In the genomic region with DNA sequence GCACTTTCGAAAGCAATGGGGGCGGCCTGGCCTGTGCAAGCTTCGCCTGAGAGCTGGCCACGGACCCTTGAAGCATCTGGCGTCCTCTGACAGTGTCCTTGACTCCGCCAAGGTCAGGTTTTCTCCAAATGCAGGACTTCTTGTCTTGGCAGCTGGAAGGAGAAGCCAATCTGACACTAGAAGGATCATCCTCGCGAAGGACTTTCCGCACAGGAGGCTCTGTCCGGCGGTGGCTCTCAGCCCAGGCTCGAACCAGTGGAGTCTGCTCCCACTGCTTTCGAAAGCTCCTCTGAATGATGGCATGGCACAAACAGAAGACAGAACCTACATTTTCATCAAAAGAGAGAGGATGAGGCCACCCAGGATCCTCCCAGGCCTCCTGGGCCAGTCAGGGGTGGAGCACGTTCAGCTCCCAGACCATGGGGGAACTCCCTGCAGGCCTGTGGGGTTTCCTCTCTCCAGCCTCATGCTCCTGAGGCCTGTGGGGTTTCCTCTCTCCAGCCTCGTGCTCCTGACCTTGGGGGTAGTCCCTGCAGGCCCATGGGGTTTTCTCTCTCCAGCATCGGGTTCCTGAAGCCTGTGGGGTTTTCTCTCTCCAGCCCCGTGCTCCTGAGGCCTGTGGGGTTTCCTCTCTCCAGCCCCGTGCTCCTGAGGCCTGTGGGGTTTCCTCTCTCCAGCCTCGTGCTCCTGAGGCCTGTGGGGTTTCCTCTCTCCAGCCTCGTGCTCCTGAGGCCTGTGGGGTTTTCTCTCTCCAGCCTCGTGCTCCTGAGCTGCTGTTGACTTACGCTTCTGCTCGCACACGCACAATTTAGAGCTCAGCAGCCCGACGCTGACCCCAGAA, we compare ENCODE assay signal across 24 cellular contexts.
"Had no signal": no experiment of that assay in that cellular context is flagged by ENCODE, and none has a peak within 500 bp of the region (broad histone marks: within the 10 kb centered on the region; RNA-seq: fewer than 3 reads in every experiment).

No MANE protein-coding gene starts in this region.

- H3K36me3 Mint-ChIP-seq: immature natural killer cell; naive thymus-derived CD8-positive, alpha-beta T cell; stimulated activated effector memory CD8-positive, alpha-beta T cell treated with anti-CD3 and anti-CD28 coated beads, Interleukin-12 subunit alpha, Interleukin-12 subunit beta, amount 100 ng/mL, for 72 hours; type B pancreatic cell had no signal

- H3K36me3 ChIP-seq: colonic mucosa, esophagus muscularis mucosa, lower lobe of right lung, prostate gland, right atrium auricular region, tibial artery had no signal

- H3K27me3 ChIP-seq: colonic mucosa, foreskin keratinocyte, right atrium auricular region, testis, tibial artery had no signal

- ATAC-seq: foreskin keratinocyte; left ventricle myocardium superior; lower lobe of right lung; naive thymus-derived CD8-positive, alpha-beta T cell; sciatic nerve; stimulated activated effector memory CD8-positive, alpha-beta T cell treated with anti-CD3 and anti-CD28 coated beads, Interleukin-12 subunit alpha, Interleukin-12 subunit beta, amount 100 ng/mL, for 72 hours; stimulated activated naive CD8-positive, alpha-beta T cell treated with anti-CD3 and anti-CD28 coated beads, Interleukin-15, Interleukin-2, amounts not matched to agents 100 U/mL and 50 U/mL, for 24 hours had no signal

- H3K4me1 Mint-ChIP-seq: immature natural killer cell; naive thymus-derived CD8-positive, alpha-beta T cell; stimulated activated effector memory CD8-positive, alpha-beta T cell treated with anti-CD3 and anti-CD28 coated beads, Interleukin-12 subunit alpha, Interleukin-12 subunit beta, amount 100 ng/mL, for 72 hours had no signal

- H3K4me3 Mint-ChIP-seq: immature natural killer cell; naive thymus-derived CD8-positive, alpha-beta T cell; stimulated activated effector memory CD8-positive, alpha-beta T cell treated with anti-CD3 and anti-CD28 coated beads, Interleukin-12 subunit alpha, Interleukin-12 subunit beta, amount 100 ng/mL, for 72 hours; type B pancreatic cell had no signal

- H3K4me3 ChIP-seq: colonic mucosa, esophagus muscularis mucosa, lower lobe of right lung, prostate gland, right atrium auricular region, smooth muscle cell, testis, tibial artery had no signal

- DNase-seq: colonic mucosa; dermis blood vessel endothelial cell; effector memory CD4-positive, alpha-beta T cell; foreskin keratinocyte; glutamatergic neuron; hypothalamus; immature natural killer cell; left ventricle myocardium superior; lower lobe of right lung; naive thymus-derived CD8-positive, alpha-beta T cell; stimulated activated CD4-positive, alpha-beta T cell treated with anti-CD3 and anti-CD28 coated beads, Interleukin-12 subunit alpha, Interleukin-12 subunit beta, amount 100 ng/mL, for 4 hours; stimulated activated CD4-positive, alpha-beta T cell treated with anti-CD3 and anti-CD28 coated beads, Interleukin-1b, Interleukin-23, amount 100 ng/mL, for 48 hours; stimulated activated CD4-positive, alpha-beta T cell treated with anti-CD3 and anti-CD28 coated beads, Interleukin-4, amount 100 ng/mL, for 1 hour; stimulated activated naive CD8-positive, alpha-beta T cell treated with anti-CD3 and anti-CD28 coated beads, Interleukin-15, Interleukin-2, amounts not matched to agents 100 U/mL and 50 U/mL, for 24 hours; substantia nigra; testis; tibial artery had no signal

- H3K27ac Mint-ChIP-seq: immature natural killer cell; naive thymus-derived CD8-positive, alpha-beta T cell; stimulated activated effector memory CD8-positive, alpha-beta T cell treated with anti-CD3 and anti-CD28 coated beads, Interleukin-12 subunit alpha, Interleukin-12 subunit beta, amount 100 ng/mL, for 72 hours; type B pancreatic cell had no signal
